8 cellular contexts compared by ENCODE assay signal in the genomic region with DNA sequence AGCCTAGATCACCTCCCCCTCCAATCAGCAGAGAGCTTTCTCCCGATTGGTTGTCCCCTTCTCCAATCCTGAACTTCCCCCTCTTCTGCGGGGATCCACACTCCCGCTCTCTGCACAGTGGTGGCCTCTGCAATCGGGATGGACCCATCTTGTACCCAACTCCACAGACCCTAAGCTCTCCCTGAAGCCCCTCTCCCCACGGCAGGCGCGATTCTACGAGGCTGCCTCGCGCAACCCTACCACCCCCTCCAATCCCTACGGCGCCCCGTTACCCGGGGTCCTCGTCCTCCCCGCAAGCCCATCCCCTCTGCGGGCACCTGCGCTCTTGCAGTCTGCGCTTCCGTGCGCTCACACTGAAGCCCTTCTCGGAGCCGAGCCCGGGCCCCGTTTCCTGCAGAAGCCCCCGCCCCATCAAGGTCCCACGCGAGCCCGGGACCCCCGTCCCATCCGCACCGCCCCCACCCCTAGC. TPM values are rescaled to one million over a fixed set of nuclear protein-coding genes. Genes with fewer than 3 reads are reported as not detected.
DNase-seq lines count a peak whose midpoint lies in the region; ATAC-seq and TF ChIP-seq lines count a peak whose summit lies in the region.

No MANE protein-coding gene starts in this region.

- TF ChIP-seq EP300 in neural cell (conservative IDR thresholded peaks at IDR 0.05; ENCODE audit: poor library complexity, severe bottlenecking) (peak; percentile 33), stomach (IDR thresholded peaks at IDR 0.05) (no peak)

- H3K4me2 ChIP-seq in neural cell (ENCODE audit: low read length) = no peak overlapping the region

- POLR2A ChIA-PET in RWPE1 (lab: Yijun Ruan, JAX; ENCODE audit: low non-redundant PET) = no interaction called here

- TF ChIP-seq CTCF in RWPE1 (conservative IDR thresholded peaks at IDR 0.05; ENCODE audit: low read depth) (no peak), fibroblast of villous mesenchyme (IDR thresholded peaks at IDR 0.05; ENCODE audit: insufficient read depth, low read depth, low read length) (no peak), neural cell (IDR thresholded peaks at IDR 0.05; ENCODE audit: poor library complexity, severe bottlenecking) (no peak), stomach (IDR thresholded peaks at IDR 0.05) (no peak)

- WGBS in stomach, 5 donors = 1% methylated on average over 25 to 32 of the region's 32 CpGs

- peak overlapping the region; percentile 76 for H3K9ac ChIP-seq in neural cell (ENCODE audit: low read length)

- H3K79me2 ChIP-seq in neural cell (replicated peaks; ENCODE audit: insufficient read depth, low read length) = no peaks in the 10 kb centered on the region

- intact Hi-C loops in stomach (cut with DNase I; ENCODE audit: low total_unique reads) = no loop called here

- peak overlapping the region; percentile 87 for H2AFZ ChIP-seq in neural cell (ENCODE audit: low read depth, low read length)

- H3K4me1 ChIP-seq in stomach = peaks cover 0 to 18% (median 16%) of the 10 kb centered on the region in 4 donors

- ATAC-seq in GM21723 (IDR thresholded peaks at IDR 0.05; ENCODE audit: unreplicated experiment) = peak; percentile 36

- CTCF ChIA-PET in RWPE1 (lab: Yijun Ruan, JAX) = interaction anchor here (0.6 kb wide), 2 partner anchors 32 to 208 kb away, joined by 3 to 7 read pairs; no protein-coding TSS in a partner anchor

- TF ChIP-seq POLR2A in stomach (IDR thresholded peaks at IDR 0.05) = no peak

- H3K9me3 ChIP-seq in neural cell (ENCODE audit: low read length) (no peaks in the 10 kb centered on the region), stomach (no peaks in the 10 kb centered on the region)

- peak overlapping the region; percentile 79 for H3K4me3 ChIP-seq in fibroblast of villous mesenchyme (ENCODE audit: low read depth, low read length)
- H3K4me3 ChIP-seq in neural cell (ENCODE audit: low read length) = peak overlapping the region; percentile 85
- H3K4me3 ChIP-seq in stomach = peak overlapping the region; percentile 82 to 99 (median 92)

- H4K20me1 ChIP-seq in neural cell (ENCODE audit: insufficient read depth) = no peaks in the 10 kb centered on the region

- H3F3A ChIP-seq in neural cell (ENCODE audit: insufficient read depth, low read length, poor library complexity, severe bottlenecking) = no peaks in the 10 kb centered on the region

- DNase-seq in DMS153 treated with DMSO at 0.1 percent for 48 hours (lab: John Stamatoyannopoulos, UW; ENCODE audit: unreplicated experiment) (peak; percentile 64), Kasumi-1 (lab: John Stamatoyannopoulos, UW) (peak; percentile 96), RWPE1 (ENCODE audit: low spot score) (peak; percentile 97), fibroblast of villous mesenchyme (ENCODE audit: low read depth) (peak; percentile 93), stomach (peak; percentile 84)
- DNase-seq in activated effector memory CD4-positive, alpha-beta T cell treated with Interleukin-2 at 50 U/mL for 16 hours = peak; percentile 30

- peak overlapping the region; percentile 77 for H3K27ac ChIP-seq in RWPE1
- H3K27ac ChIP-seq in neural cell (ENCODE audit: low read length) = peak overlapping the region; percentile 80
- H3K27ac ChIP-seq in stomach = peak overlapping the region; percentile 74 to 88 (median 83)

- no peaks in the 10 kb centered on the region for H3K27me3 ChIP-seq in neural cell (ENCODE audit: insufficient read depth, low read depth, low read length)
- no peaks in the 10 kb centered on the region for H3K27me3 ChIP-seq in stomach

- H3K9me2 ChIP-seq in neural cell (ENCODE audit: insufficient read depth, low read length) = no peaks in the 10 kb centered on the region

- peak; percentile 28 for TF ChIP-seq RAD21 in neural cell (conservative IDR thresholded peaks at IDR 0.05)

- H3K36me3 ChIP-seq in neural cell (ENCODE audit: insufficient read depth, low read length) (no peaks in the 10 kb centered on the region), stomach (peaks cover 0 to 30% (median 13%) of the 10 kb centered on the region in 4 donors)

TF ChIP-seq in neural cell, 6 proteins besides CTCF, POLR2A, EP300 and RAD21:
- TF ChIP-seq TAF1 (IDR thresholded peaks at IDR 0.05; ENCODE audit: low read depth) (peak; percentile 69), MXI1 (conservative IDR thresholded peaks at IDR 0.05; ENCODE audit: poor library complexity, severe bottlenecking) (peak; percentile 65), POLR2AphosphoS5 (IDR thresholded peaks at IDR 0.05) (peak; percentile 88), SMC3 (conservative IDR thresholded peaks at IDR 0.05; ENCODE audit: poor library complexity) (no peak)
- TF ChIP-seq, protein P1, sequence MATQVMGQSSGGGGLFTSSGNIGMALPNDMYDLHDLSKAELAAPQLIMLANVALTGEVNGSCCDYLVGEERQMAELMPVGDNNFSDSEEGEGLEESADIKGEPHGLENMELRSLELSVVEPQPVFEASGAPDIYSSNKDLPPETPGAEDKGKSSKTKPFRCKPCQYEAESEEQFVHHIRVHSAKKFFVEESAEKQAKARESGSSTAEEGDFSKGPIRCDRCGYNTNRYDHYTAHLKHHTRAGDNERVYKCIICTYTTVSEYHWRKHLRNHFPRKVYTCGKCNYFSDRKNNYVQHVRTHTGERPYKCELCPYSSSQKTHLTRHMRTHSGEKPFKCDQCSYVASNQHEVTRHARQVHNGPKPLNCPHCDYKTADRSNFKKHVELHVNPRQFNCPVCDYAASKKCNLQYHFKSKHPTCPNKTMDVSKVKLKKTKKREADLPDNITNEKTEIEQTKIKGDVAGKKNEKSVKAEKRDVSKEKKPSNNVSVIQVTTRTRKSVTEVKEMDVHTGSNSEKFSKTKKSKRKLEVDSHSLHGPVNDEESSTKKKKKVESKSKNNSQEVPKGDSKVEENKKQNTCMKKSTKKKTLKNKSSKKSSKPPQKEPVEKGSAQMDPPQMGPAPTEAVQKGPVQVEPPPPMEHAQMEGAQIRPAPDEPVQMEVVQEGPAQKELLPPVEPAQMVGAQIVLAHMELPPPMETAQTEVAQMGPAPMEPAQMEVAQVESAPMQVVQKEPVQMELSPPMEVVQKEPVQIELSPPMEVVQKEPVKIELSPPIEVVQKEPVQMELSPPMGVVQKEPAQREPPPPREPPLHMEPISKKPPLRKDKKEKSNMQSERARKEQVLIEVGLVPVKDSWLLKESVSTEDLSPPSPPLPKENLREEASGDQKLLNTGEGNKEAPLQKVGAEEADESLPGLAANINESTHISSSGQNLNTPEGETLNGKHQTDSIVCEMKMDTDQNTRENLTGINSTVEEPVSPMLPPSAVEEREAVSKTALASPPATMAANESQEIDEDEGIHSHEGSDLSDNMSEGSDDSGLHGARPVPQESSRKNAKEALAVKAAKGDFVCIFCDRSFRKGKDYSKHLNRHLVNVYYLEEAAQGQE (IDR thresholded peaks at IDR 0.05; ENCODE audit: borderline replicate concordance) = peak; percentile 78

RNA-seq across cellular contexts. Expression of a gene that starts 0.5 kb away (rescaled TPM):
- total RNA-seq in fibroblast of villous mesenchyme = 22.0 and 28.3 TPM in 2 replicates
- polyA plus RNA-seq in neural cell = 181 and 189 TPM in 2 replicates
- polyA minus RNA-seq in neural cell = 44.5 and 46.3 TPM in 2 replicates
- 100 to 1,000 TPM in 1 of 5 donors, 10 to 100 TPM in 2, 1 to 10 TPM in 1, not detected in 1; 7.0 to 232 (median 23.9) TPM for total RNA-seq in stomach
- 10 to 100 TPM in 2 of 3 donors, 1 to 10 TPM in 1; 5.4 to 76.1 (median 59.0) TPM for polyA plus RNA-seq in stomach

RNA-seq across cellular contexts. Expression of a gene that starts 28.3 kb away (rescaled TPM):
- total RNA-seq in fibroblast of villous mesenchyme (0.32 and 0.86 TPM in 2 replicates), stomach (1 to 10 TPM in 1 of 5 donors, under 1 TPM in 1, not detected in 3; 0.72 to 2.3 TPM)
- polyA plus RNA-seq in neural cell (0.38 TPM in 1 of 2 replicates, not detected in the other), stomach (1 to 10 TPM; 1.1 to 8.9 (median 1.1) TPM)
- not detected in 2 replicates for polyA minus RNA-seq in neural cell

Comparison
In these comparisons a context has a peak if more than half of its experiments do, and no peak if none do; other contexts are left out.
1. Peak in every context shown above with its lines: DNase-seq, ATAC-seq, H3K4me3 ChIP-seq and H3K27ac ChIP-seq.
2. DNase-seq: peak in every context shown above with its lines; median percentile 97 in RWPE1; 96 in Kasumi-1; 93 in fibroblast of villous mesenchyme; 84 in stomach; 64 in DMS153 treated with DMSO at 0.1 percent for 48 hours; 30 in activated effector memory CD4-positive, alpha-beta T cell treated with Interleukin-2 at 50 U/mL for 16 hours.